ENCODE assay signal across 33 cellular contexts in genomic region chr1:240976685-240977084, GRCh38.
"Had no signal": no experiment of that assay in that cellular context is flagged by ENCODE, and none has a peak within 500 bp of the region (broad histone marks: within the 10 kb centered on the region; RNA-seq: fewer than 3 reads in every experiment).

No MANE protein-coding gene starts in this region.

- FAIRE-seq: astrocyte, bronchial epithelial cell, colon had no signal

- H3K9me3 ChIP-seq: adrenal gland, ascending aorta, body of pancreas, breast epithelium had no signal

- H3K4me3 ChIP-seq: adrenal gland, ascending aorta, body of pancreas, breast epithelium, cardiac muscle cell had no signal

- H3K27me3 ChIP-seq: adrenal gland, ascending aorta, body of pancreas, brain microvascular endothelial cell, breast epithelium, cardiac muscle cell had no signal

- DNase-seq: activated effector memory CD4-positive, alpha-beta T cell treated with anti-CD3 and anti-CD28 coated beads, Interleukin-2, amount 50 U/mL, for 16 hours; activated effector memory CD4-positive, alpha-beta T cell treated with Interleukin-2 at 50 U/mL for 16 hours; activated gamma-delta T cell; activated gamma-delta T cell treated with Interleukin-2 at 50 U/mL for 16 hours; activated naive CD4-positive, alpha-beta T cell; activated naive CD4-positive, alpha-beta T cell treated with anti-CD3 and anti-CD28 coated beads for 36 hours; activated naive CD4-positive, alpha-beta T cell treated with anti-CD3 and anti-CD28 coated beads, Interleukin-2, amount 10 ng/mL, durations not matched to agents 7 days and 5 days; activated naive CD4-positive, alpha-beta T cell treated with anti-CD3 and anti-CD28 coated beads, Interleukin-2, amount 50 U/mL, for 16 hours; activated naive CD4-positive, alpha-beta T cell treated with Interleukin-2 at 50 U/mL for 16 hours; activated naive CD8-positive, alpha-beta T cell treated with anti-CD3 and anti-CD28 coated beads for 36 hours; activated naive CD8-positive, alpha-beta T cell treated with anti-CD3 and anti-CD28 coated beads, Interleukin-2, amount 10 ng/mL, durations not matched to agents 7 days and 5 days; activated naive CD8-positive, alpha-beta T cell treated with anti-CD3 and anti-CD28 coated beads, Interleukin-2, amount 50 U/mL, for 24 hours; activated T-cell treated with anti-CD3 and anti-CD28 coated beads, Interleukin-2, amount 50 U/mL, for 4 hours; activated T-cell treated with anti-CD3 and anti-CD28 coated beads, Interleukin-2, amount 50 U/mL, for 48 hours; activated T-cell treated with anti-CD3 and anti-CD28 coated beads, Interleukin-2, amount 50 U/mL, for 72 hours; adrenal gland; amniotic stem cell; amygdala; anterior cingulate cortex; aorta; body of pancreas; brain microvascular endothelial cell; caudate nucleus; central memory CD4-positive, alpha-beta T cell; cerebellar nuclear complex had no signal

- ATAC-seq: activated naive CD4-positive, alpha-beta T cell treated with anti-CD3 and anti-CD28 coated beads, Interleukin-2, amount 50 U/mL, for 72 hours; activated naive CD8-positive, alpha-beta T cell treated with anti-CD3 and anti-CD28 coated beads, Interleukin-2, amount 50 U/mL, for 24 hours; activated T-cell treated with anti-CD3 and anti-CD28 coated beads, Interleukin-2, amount 50 U/mL, for 4 hours; activated T-cell treated with anti-CD3 and anti-CD28 coated beads, Interleukin-2, amount 50 U/mL, for 72 hours; activated T-helper 17 cell treated with anti-CD3 and anti-CD28 coated beads, Interleukin-2, amount 50 U/mL, for 72 hours; body of pancreas had no signal

- H3K36me3 ChIP-seq: adrenal gland, ascending aorta, brain microvascular endothelial cell, breast epithelium, cardiac muscle cell had no signal

- H3K27ac ChIP-seq: adrenal gland, ascending aorta, body of pancreas, brain microvascular endothelial cell, breast epithelium, cardiac muscle cell had no signal

- H3K4me1 ChIP-seq: adrenal gland, ascending aorta, body of pancreas, breast epithelium had no signal
